In genomic region chr9:137188086-137188489, GRCh38 we compare ENCODE assay signal across 1 cellular context.
TF ChIP-seq lines count a peak whose summit lies in the region.

No MANE protein-coding gene starts in this region.

TF ChIP-seq in HEK293, 187 proteins besides CTCF, POLR2A, EP300 and RAD21 (continued from another document):
- TF ChIP-seq ZSCAN5A (tag by site-specific recombination; IDR thresholded peaks at IDR 0.05) (peak; percentile 79; the same call in 1 of the 2 replicates), ZNF645 (tag by site-specific recombination; IDR thresholded peaks at IDR 0.05) (0 out of 2 replicates have a peak, but pooled peaks have one; percentile 43), ZFP37 (tag by site-specific recombination; IDR thresholded peaks at IDR 0.05) (peak; percentile 74; the same call in 1 of the 2 replicates), GLI4 (tag by site-specific recombination; IDR thresholded peaks at IDR 0.05) (peak; percentile 54; the same call in 1 of the 2 replicates), ZNF837 (tag by site-specific recombination; IDR thresholded peaks at IDR 0.05) (peak; percentile 88; the same call in 1 of the 2 replicates), ZNF600 (tag by site-specific recombination; IDR thresholded peaks at IDR 0.05) (peak; percentile 36; the same call in 1 of the 2 replicates), BCL11A (tag by site-specific recombination; IDR thresholded peaks at IDR 0.05; ENCODE audit: low read depth) (no peak), ZNF777 (tag by site-specific recombination; IDR thresholded peaks at IDR 0.05; ENCODE audit: borderline replicate concordance) (peak; percentile 67; the same call in 1 of the 2 replicates), TSHZ1 (tag by site-specific recombination; IDR thresholded peaks at IDR 0.05; ENCODE audit: borderline replicate concordance) (no peak), ZBTB11 (tag by site-specific recombination; conservative IDR thresholded peaks at IDR 0.05; ENCODE audit: low read depth) (0 out of 2 replicates have a peak, but pooled peaks have one; percentile 30), ZNF501 (tag by site-specific recombination; IDR thresholded peaks at IDR 0.05) (0 out of 2 replicates have a peak, but pooled peaks have one; percentile 93), GFI1B (tag by site-specific recombination; IDR thresholded peaks at IDR 0.05) (0 out of 2 replicates have a peak, but pooled peaks have one; percentile 52), ZNF423 (tag by site-specific recombination; IDR thresholded peaks at IDR 0.05) (0 out of 2 replicates have a peak, but pooled peaks have one; percentile 6), ZNF2 (tag by site-specific recombination; IDR thresholded peaks at IDR 0.05) (peak; percentile 89; the same call in 1 of the 2 replicates), ZNF274 (IDR thresholded peaks at IDR 0.05; ENCODE audit: low read length) (no peak), ZNF274 (tag by site-specific recombination; IDR thresholded peaks at IDR 0.05; ENCODE audit: borderline replicate concordance) (no peak), ZNF654 (tag by site-specific recombination; IDR thresholded peaks at IDR 0.05; ENCODE audit: low read depth) (no peak), ZNF280D (tag by site-specific recombination; IDR thresholded peaks at IDR 0.05) (peak; percentile 56; the same call in 1 of the 2 replicates)
